9 cellular contexts compared by ENCODE assay signal in genomic region chr19:6674868-6675305, GRCh38. TPM values are rescaled to one million over a fixed set of nuclear protein-coding genes. Genes with fewer than 3 reads are reported as not detected.
A peak's percentile ranks its signal among the peaks of the same experiment; 100 is the strongest.
DNase-seq lines count a peak whose midpoint lies in the region; ATAC-seq and TF ChIP-seq lines count a peak whose summit lies in the region.
"Had no signal": no experiment of that assay in that cellular context is flagged by ENCODE, and none has a peak within 500 bp of the region (broad histone marks: within the 10 kb centered on the region; RNA-seq: fewer than 3 reads in every experiment).

No MANE protein-coding gene starts in this region.

- CTCF ChIA-PET in activated CD4-positive, alpha-beta T cell treated with anti-CD3 and anti-CD28 coated beads, Interleukin-2, amount 10 ng/mL, durations not matched to agents 7 days and 5 days (lab: Charles Lee), result interaction anchor here (0.9 to 1.2 kb wide), 2 partner anchors 29 to 189 kb away, joined by 3 read pairs; no protein-coding TSS in a partner anchor
- CTCF ChIA-PET in naive thymus-derived CD4-positive, alpha-beta T cell (lab: Charles Lee), result interaction anchor here (0.7 to 1.1 kb wide), 3 partner anchors 32 to 697 kb away, joined by 3 to 4 read pairs (median 3); no protein-coding TSS in a partner anchor

- H3K36me3 ChIP-seq in naive thymus-derived CD4-positive, alpha-beta T cell (ENCODE audit: control insufficient read depth in 2 of 3, insufficient read depth in 3 of 3, low read length in 3 of 3), result no peaks in the 10 kb centered on the region
- no peaks in the 10 kb centered on the region for H3K36me3 ChIP-seq in testis (ENCODE audit: low read depth, missing control alignments)

- H3K4me3 ChIP-seq in naive thymus-derived CD4-positive, alpha-beta T cell (ENCODE audit: low read length), result peak overlapping the region; percentile 48
- no peak overlapping the region for H3K4me3 ChIP-seq in testis

- TF ChIP-seq CTCF in testis (IDR thresholded peaks at IDR 0.05), result no peak

- H3K9me3 ChIP-seq in naive thymus-derived CD4-positive, alpha-beta T cell (ENCODE audit: control insufficient read depth in 2 of 3, low read length in 3 of 3), result no peaks in the 10 kb centered on the region
- H3K9me3 ChIP-seq in testis, result no peaks in the 10 kb centered on the region

- peak; percentile 85 for DNase-seq in AML-193 (lab: John Stamatoyannopoulos, UW)
- peak; percentile 52 for DNase-seq in LHCN-M2 (ENCODE audit: low read depth)
- peak; percentile 87 for DNase-seq in activated CD4-positive, alpha-beta T cell treated with anti-CD3 and anti-CD28 coated beads, Interleukin-2, amount 10 ng/mL, durations not matched to agents 7 days and 5 days
- peak; percentile 60 for DNase-seq in ecto neural progenitor cell (ENCODE audit: low spot score)
- peak; percentile 21 to 90 (median 54) for DNase-seq in naive thymus-derived CD4-positive, alpha-beta T cell
- peak; percentile 43 for DNase-seq in testis
- no peak for DNase-seq in NCI-H1417 treated with DMSO at 0.1 percent for 48 hours (lab: John Stamatoyannopoulos, UW)

- POLR2A ChIA-PET in activated CD4-positive, alpha-beta T cell treated with anti-CD3 and anti-CD28 coated beads, Interleukin-2, amount 10 ng/mL, durations not matched to agents 7 days and 5 days (lab: Charles Lee), result no interaction called here
- POLR2A ChIA-PET in naive thymus-derived CD4-positive, alpha-beta T cell (lab: Charles Lee), result no interaction called here

- peaks cover 11% of the 10 kb centered on the region for H3K9me3 Mint-ChIP-seq in activated CD4-positive, alpha-beta T cell treated with anti-CD3 and anti-CD28 coated beads, Interleukin-2, amount 10 ng/mL, durations not matched to agents 7 days and 5 days
- H3K9me3 Mint-ChIP-seq in naive thymus-derived CD4-positive, alpha-beta T cell, result peaks cover 0 to 6% (median 0%) of the 10 kb centered on the region in 11 donors

- no peaks in the 10 kb centered on the region for H3K27me3 Mint-ChIP-seq in activated CD4-positive, alpha-beta T cell treated with anti-CD3 and anti-CD28 coated beads, Interleukin-2, amount 10 ng/mL, durations not matched to agents 7 days and 5 days
- no peaks in the 10 kb centered on the region for H3K27me3 Mint-ChIP-seq in naive thymus-derived CD4-positive, alpha-beta T cell

- H3K4me1 Mint-ChIP-seq in activated CD4-positive, alpha-beta T cell treated with anti-CD3 and anti-CD28 coated beads, Interleukin-2, amount 10 ng/mL, durations not matched to agents 7 days and 5 days, result peaks cover 66% of the 10 kb centered on the region
- peaks cover 27 to 65% (median 41%) of the 10 kb centered on the region in 7 donors for H3K4me1 Mint-ChIP-seq in naive thymus-derived CD4-positive, alpha-beta T cell

- H3K27me3 ChIP-seq in naive thymus-derived CD4-positive, alpha-beta T cell (ENCODE audit: control insufficient read depth in 2 of 2, insufficient read depth in 2 of 2, low read length in 2 of 2), result no peaks in the 10 kb centered on the region
- no peaks in the 10 kb centered on the region for H3K27me3 ChIP-seq in testis

- H3K4me3 Mint-ChIP-seq in activated CD4-positive, alpha-beta T cell treated with anti-CD3 and anti-CD28 coated beads, Interleukin-2, amount 10 ng/mL, durations not matched to agents 7 days and 5 days, result peak overlapping the region; percentile 24
- peak overlapping the region in 4 of 10 donors; percentile 4 to 82 (median 32) for H3K4me3 Mint-ChIP-seq in naive thymus-derived CD4-positive, alpha-beta T cell

- peak overlapping the region; percentile 78 for H3K27ac Mint-ChIP-seq in activated CD4-positive, alpha-beta T cell treated with anti-CD3 and anti-CD28 coated beads, Interleukin-2, amount 10 ng/mL, durations not matched to agents 7 days and 5 days
- peak overlapping the region in 2 of 9 donors; percentile 46 to 88 for H3K27ac Mint-ChIP-seq in naive thymus-derived CD4-positive, alpha-beta T cell

- no peak overlapping the region for H3K27ac ChIP-seq in naive thymus-derived CD4-positive, alpha-beta T cell (ENCODE audit: low read depth, low read length)
- no peak overlapping the region for H3K27ac ChIP-seq in testis

- TF ChIP-seq POLR2A in testis (IDR thresholded peaks at IDR 0.05), result no peak

- 36 to 45% methylated on average over 5 to 8 of the region's 8 CpGs for WGBS in testis, 2 donors

- peaks cover 22 to 34% of the 10 kb centered on the region in 2 donors for H3K4me1 ChIP-seq in naive thymus-derived CD4-positive, alpha-beta T cell (ENCODE audit: control insufficient read depth in 2 of 2, insufficient read depth in 2 of 2, low read length in 2 of 2)
- no peaks in the 10 kb centered on the region for H3K4me1 ChIP-seq in testis

- H3K36me3 Mint-ChIP-seq in activated CD4-positive, alpha-beta T cell treated with anti-CD3 and anti-CD28 coated beads, Interleukin-2, amount 10 ng/mL, durations not matched to agents 7 days and 5 days (ENCODE audit: low read depth), result peaks cover 1% of the 10 kb centered on the region
- peaks cover 0 to 7% (median 0%) of the 10 kb centered on the region in 5 donors for H3K36me3 Mint-ChIP-seq in naive thymus-derived CD4-positive, alpha-beta T cell

- intact Hi-C loops in naive thymus-derived CD4-positive, alpha-beta T cell (cut with micrococcal nuclease), result loop anchor here (2.0 kb wide), 4 partner anchors 20 to 62 kb away; partner anchors contain the start of gene GPR108 (in 1 of the 2)
- intact Hi-C loops in testis (cut with DNase I; ENCODE audit: low total_unique reads), result no loop called here

- ATAC-seq in GM19452 (IDR thresholded peaks at IDR 0.05; ENCODE audit: unreplicated experiment), result peak; percentile 44
- ATAC-seq in naive thymus-derived CD4-positive, alpha-beta T cell, result peak; percentile 77

RNA-seq across cellular contexts. Expression of gene TNFSF14, which starts 4.9 kb away (rescaled TPM):
- total RNA-seq in LHCN-M2 (2014; rRNA removed) (not detected in 2 replicates), testis (under 1 TPM; 0.31 to 0.47 TPM)
- polyA plus RNA-seq in LHCN-M2 (2012), result not detected
- total RNA-seq in activated CD4-positive, alpha-beta T cell treated with anti-CD3 and anti-CD28 coated beads, Interleukin-2, amount 10 ng/mL, durations not matched to agents 7 days and 5 days, result 10 to 100 TPM; 20.2 to 20.8 TPM
- total RNA-seq in naive thymus-derived CD4-positive, alpha-beta T cell, result 10 to 100 TPM in 1 of 5 experiments, 1 to 10 TPM in 4; 1.0 to 20.5 (median 1.8) TPM
- 1 to 10 TPM; 1.3 to 1.9 TPM for polyA plus RNA-seq in naive thymus-derived CD4-positive, alpha-beta T cell
- 0.69 TPM for polyA plus RNA-seq in testis (ENCODE audit: insufficient read depth, low read depth, low replicate concordance)
- polyA plus RNA-seq: neural cell had no signal

RNA-seq across cellular contexts. Expression of gene C3, which starts 45.6 kb away (rescaled TPM):
- total RNA-seq in LHCN-M2 (2014; rRNA removed) (0.71 and 1.1 TPM in 2 replicates), testis (100 to 1,000 TPM in 1 of 2 donors, 10 to 100 TPM in 1; 49.5 to 131 TPM)
- polyA plus RNA-seq in LHCN-M2 (2012), result 7.1 TPM
- total RNA-seq in activated CD4-positive, alpha-beta T cell treated with anti-CD3 and anti-CD28 coated beads, Interleukin-2, amount 10 ng/mL, durations not matched to agents 7 days and 5 days, result not detected
- 1 to 10 TPM in 3 of 5 experiments, under 1 TPM in 2; 0.57 to 3.7 (median 1.8) TPM for total RNA-seq in naive thymus-derived CD4-positive, alpha-beta T cell
- polyA plus RNA-seq in naive thymus-derived CD4-positive, alpha-beta T cell, result not detected
- 500 TPM for polyA plus RNA-seq in testis (ENCODE audit: insufficient read depth, low read depth, low replicate concordance)
- polyA plus RNA-seq: neural cell had no signal

Comparison
In these comparisons a context has a peak if more than half of its experiments do, and no peak if none do; other contexts are left out.
1. RNA of gene C3, which starts 45.6 kb away (total RNA-seq): 49.5 to 131 TPM in testis; 0.57 to 3.7 TPM in naive thymus-derived CD4-positive, alpha-beta T cell, 0.71 to 1.1 TPM in LHCN-M2 and not detected in activated CD4-positive, alpha-beta T cell treated with anti-CD3 and anti-CD28 coated beads, Interleukin-2, amount 10 ng/mL, durations not matched to agents 7 days and 5 days; every median in the first group is over 10 times any median in the second.